ENCODE assay signal across 11 cellular contexts in the genomic region with DNA sequence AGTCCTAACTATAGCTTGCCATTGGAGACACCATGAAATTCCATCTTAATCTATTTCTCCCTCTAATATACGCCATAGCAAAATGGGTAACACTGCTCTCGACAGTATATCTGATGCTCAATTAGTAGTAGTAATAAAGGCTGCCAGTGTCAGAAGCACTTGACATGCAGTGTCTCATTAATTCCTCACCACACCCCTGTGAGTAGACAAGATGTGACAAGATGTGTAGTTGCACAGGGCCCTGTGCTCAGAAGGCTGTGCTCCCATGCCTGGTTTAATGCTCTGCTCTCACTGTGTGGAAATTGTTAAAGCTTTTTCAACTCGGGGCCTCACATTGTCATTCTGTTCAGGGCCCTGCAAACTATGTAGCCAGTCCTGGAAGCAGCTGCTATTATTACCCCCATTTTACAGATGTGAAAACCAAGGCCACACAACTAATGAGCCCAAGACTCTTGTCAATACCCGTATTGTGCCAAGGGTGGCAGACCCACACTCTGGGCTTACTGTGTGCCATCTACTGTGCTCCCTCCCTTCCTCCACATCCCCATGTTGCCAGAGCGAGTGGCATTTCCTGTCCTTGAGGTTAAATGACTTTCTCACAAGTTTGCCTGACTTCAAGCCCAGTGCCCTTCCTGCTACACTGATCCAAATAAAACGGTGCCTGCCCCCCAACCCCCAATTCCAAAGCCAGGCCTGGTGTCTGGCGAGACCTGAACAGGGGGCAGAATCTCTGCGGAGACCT.
DNase-seq lines count a peak whose midpoint lies in the region; ATAC-seq, FAIRE-seq and TF ChIP-seq lines count a peak whose summit lies in the region.
"Had no signal": no experiment of that assay in that cellular context is flagged by ENCODE, and none has a peak within 500 bp of the region (broad histone marks: within the 10 kb centered on the region; RNA-seq: fewer than 3 reads in every experiment).

No MANE protein-coding gene starts in this region.

- TF ChIP-seq CTCF in brain (conservative IDR thresholded peaks at IDR 0.05) (no peak), neural crest cell (conservative IDR thresholded peaks at IDR 0.05) (no peak)

- FAIRE-seq in GM12892 (lab: Jason Lieb, UNC) = peak; percentile 88

- H3K4me3 Mint-ChIP-seq in brain (no peak overlapping the region), neural crest cell (no peak overlapping the region)

- H3K27me3 Mint-ChIP-seq in brain (peaks cover 21% of the 10 kb centered on the region), neural crest cell (ENCODE audit: low read depth) (peaks cover 24% of the 10 kb centered on the region)

- ATAC-seq in HG02884 (IDR thresholded peaks at IDR 0.05; ENCODE audit: unreplicated experiment) = no peak

- H3K4me1 Mint-ChIP-seq in brain = peaks cover 23% of the 10 kb centered on the region
- no peaks in the 10 kb centered on the region for H3K4me1 Mint-ChIP-seq in neural crest cell

- H3K27ac Mint-ChIP-seq in brain (peak overlapping the region in 3 of 5 experiments; percentile 58 to 79 (median 68)), neural crest cell (ENCODE audit: unreplicated experiment) (peak overlapping the region; percentile 6)

- H3K9me3 Mint-ChIP-seq in brain (no peaks in the 10 kb centered on the region), neural crest cell (no peaks in the 10 kb centered on the region)

- no peaks in the 10 kb centered on the region for H3K36me3 Mint-ChIP-seq in brain
- H3K36me3 Mint-ChIP-seq in neural crest cell (ENCODE audit: low read depth) = no peaks in the 10 kb centered on the region

- DNase-seq in GM12892 (ENCODE audit: insufficient read length) = no peak
- peak; percentile 37 for DNase-seq in RPMI8226
- DNase-seq in neural crest cell (ENCODE audit: low read depth, low spot score) = no peak
- DNase-seq in KG1 (lab: John Stamatoyannopoulos, UW) = no peak
- no peak for DNase-seq in cerebellar cortex (ENCODE audit: low spot score)
- DNase-seq: dermis blood vessel endothelial cell, H7, NCI-H1092, NCI-H2107 had no signal

- TF ChIP-seq POLR2A in GM12892 (IDR thresholded peaks at IDR 0.05; ENCODE audit: low read depth, low read length) = no peak
